17 cellular contexts compared by ENCODE assay signal in genomic region chr2:211534655-211535054, GRCh38.
DNase-seq lines count a peak whose midpoint lies in the region; ATAC-seq, FAIRE-seq and TF ChIP-seq lines count a peak whose summit lies in the region.
"Had no signal": no experiment of that assay in that cellular context is flagged by ENCODE, and none has a peak within 500 bp of the region (broad histone marks: within the 10 kb centered on the region; RNA-seq: fewer than 3 reads in every experiment).

No MANE protein-coding gene starts in this region.

- TF ChIP-seq CTCF in WERI-Rb-1 (IDR thresholded peaks at IDR 0.05; ENCODE audit: low read depth, low read length) = no peak
- TF ChIP-seq CTCF in mesothelial cell of epicardium (IDR thresholded peaks at IDR 0.05; ENCODE audit: unreplicated experiment) = no peak

- no peak overlapping the region for H3K4me3 Mint-ChIP-seq in mesothelial cell of epicardium
- no peak overlapping the region for H3K4me3 Mint-ChIP-seq in activated naive CD4-positive, alpha-beta T cell treated with anti-CD3 and anti-CD28 coated beads, Interleukin-2, amount 10 ng/mL, durations not matched to agents 7 days and 5 days
- H3K4me3 Mint-ChIP-seq in activated T-helper 1 cell treated with anti-CD3 and anti-CD28 coated beads, Interleukin-12 subunit alpha, Interleukin-12 subunit beta, Interleukin-2, Interleukin-4 antibody, amounts not matched to agents 30 ng/mL and 10 ng/mL and 1 ng/mL, durations not matched to agents 14 hours and 24 hours and 36 hours = no peak overlapping the region
- H3K4me3 Mint-ChIP-seq: memory B cell; stimulated activated memory B cell treated with anti-CD40 and anti-IgM and Interleukin-4, amounts not matched to agents 10 μg/mL and 1 μg/mL and 100 μg/mL, for 72 hours had no signal

- peaks cover 18% of the 10 kb centered on the region for H3K9me3 Mint-ChIP-seq in mesothelial cell of epicardium
- H3K9me3 Mint-ChIP-seq in activated naive CD4-positive, alpha-beta T cell treated with anti-CD3 and anti-CD28 coated beads, Interleukin-2, amount 10 ng/mL, durations not matched to agents 7 days and 5 days = no peaks in the 10 kb centered on the region
- no peaks in the 10 kb centered on the region for H3K9me3 Mint-ChIP-seq in activated T-helper 1 cell treated with anti-CD3 and anti-CD28 coated beads, Interleukin-12 subunit alpha, Interleukin-12 subunit beta, Interleukin-2, Interleukin-4 antibody, amounts not matched to agents 30 ng/mL and 10 ng/mL and 1 ng/mL, durations not matched to agents 14 hours and 24 hours and 36 hours

- FAIRE-seq in urothelium cell line (lab: Jason Lieb, UNC) = no peak
- FAIRE-seq: endometrium had no signal

- H3K36me3 ChIP-seq in WERI-Rb-1 = no peaks in the 10 kb centered on the region
- H3K36me3 ChIP-seq: upper lobe of left lung had no signal

- H3K27ac Mint-ChIP-seq in mesothelial cell of epicardium = peak overlapping the region; percentile 1
- H3K27ac Mint-ChIP-seq in activated naive CD4-positive, alpha-beta T cell treated with anti-CD3 and anti-CD28 coated beads, Interleukin-2, amount 10 ng/mL, durations not matched to agents 7 days and 5 days = no peak overlapping the region
- H3K27ac Mint-ChIP-seq in activated T-helper 1 cell treated with anti-CD3 and anti-CD28 coated beads, Interleukin-12 subunit alpha, Interleukin-12 subunit beta, Interleukin-2, Interleukin-4 antibody, amounts not matched to agents 30 ng/mL and 10 ng/mL and 1 ng/mL, durations not matched to agents 14 hours and 24 hours and 36 hours = no peak overlapping the region
- H3K27ac Mint-ChIP-seq: activated naive CD4-positive, alpha-beta T cell treated with anti-CD3 and anti-CD28 coated beads, Interleukin-2, amount 50 U/mL, for 72 hours; memory B cell; stimulated activated memory B cell treated with anti-CD40 and anti-IgM and Interleukin-4, amounts not matched to agents 10 μg/mL and 1 μg/mL and 100 μg/mL, for 72 hours had no signal

- peaks cover 12% of the 10 kb centered on the region for H3K4me1 Mint-ChIP-seq in mesothelial cell of epicardium
- no peaks in the 10 kb centered on the region for H3K4me1 Mint-ChIP-seq in activated naive CD4-positive, alpha-beta T cell treated with anti-CD3 and anti-CD28 coated beads, Interleukin-2, amount 10 ng/mL, durations not matched to agents 7 days and 5 days
- H3K4me1 Mint-ChIP-seq in activated T-helper 1 cell treated with anti-CD3 and anti-CD28 coated beads, Interleukin-12 subunit alpha, Interleukin-12 subunit beta, Interleukin-2, Interleukin-4 antibody, amounts not matched to agents 30 ng/mL and 10 ng/mL and 1 ng/mL, durations not matched to agents 14 hours and 24 hours and 36 hours (ENCODE audit: low read depth) = no peaks in the 10 kb centered on the region
- H3K4me1 Mint-ChIP-seq: memory B cell; stimulated activated memory B cell treated with anti-CD40 and anti-IgM and Interleukin-4, amounts not matched to agents 10 μg/mL and 1 μg/mL and 100 μg/mL, for 72 hours had no signal

- H3K27me3 Mint-ChIP-seq in mesothelial cell of epicardium (ENCODE audit: low read depth) = no peaks in the 10 kb centered on the region
- H3K27me3 Mint-ChIP-seq in activated naive CD4-positive, alpha-beta T cell treated with anti-CD3 and anti-CD28 coated beads, Interleukin-2, amount 10 ng/mL, durations not matched to agents 7 days and 5 days = no peaks in the 10 kb centered on the region
- no peaks in the 10 kb centered on the region for H3K27me3 Mint-ChIP-seq in activated T-helper 1 cell treated with anti-CD3 and anti-CD28 coated beads, Interleukin-12 subunit alpha, Interleukin-12 subunit beta, Interleukin-2, Interleukin-4 antibody, amounts not matched to agents 30 ng/mL and 10 ng/mL and 1 ng/mL, durations not matched to agents 14 hours and 24 hours and 36 hours (ENCODE audit: insufficient read depth)
- H3K27me3 Mint-ChIP-seq: memory B cell; stimulated activated memory B cell treated with anti-CD40 and anti-IgM and Interleukin-4, amounts not matched to agents 10 μg/mL and 1 μg/mL and 100 μg/mL, for 72 hours had no signal

- peaks cover 4% of the 10 kb centered on the region for H3K36me3 Mint-ChIP-seq in mesothelial cell of epicardium
- H3K36me3 Mint-ChIP-seq in activated naive CD4-positive, alpha-beta T cell treated with anti-CD3 and anti-CD28 coated beads, Interleukin-2, amount 10 ng/mL, durations not matched to agents 7 days and 5 days = no peaks in the 10 kb centered on the region
- no peaks in the 10 kb centered on the region for H3K36me3 Mint-ChIP-seq in activated T-helper 1 cell treated with anti-CD3 and anti-CD28 coated beads, Interleukin-12 subunit alpha, Interleukin-12 subunit beta, Interleukin-2, Interleukin-4 antibody, amounts not matched to agents 30 ng/mL and 10 ng/mL and 1 ng/mL, durations not matched to agents 14 hours and 24 hours and 36 hours (ENCODE audit: low read depth)
- H3K36me3 Mint-ChIP-seq: activated naive CD4-positive, alpha-beta T cell treated with anti-CD3 and anti-CD28 coated beads, Interleukin-2, amount 50 U/mL, for 72 hours; memory B cell; stimulated activated memory B cell treated with anti-CD40 and anti-IgM and Interleukin-4, amounts not matched to agents 10 μg/mL and 1 μg/mL and 100 μg/mL, for 72 hours had no signal

- no peaks in the 10 kb centered on the region for H3K9me3 ChIP-seq in WERI-Rb-1 (ENCODE audit: severe bottlenecking)

- H3K4me3 ChIP-seq in WERI-Rb-1 (ENCODE audit: low read depth, low read length) = no peak overlapping the region
- H3K4me3 ChIP-seq: upper lobe of left lung had no signal

- H3K27ac ChIP-seq in WERI-Rb-1 = no peak overlapping the region
- H3K27ac ChIP-seq: upper lobe of left lung had no signal

- intact Hi-C loops in activated T-helper 1 cell treated with anti-CD3 and anti-CD28 coated beads, Interleukin-12 subunit alpha, Interleukin-12 subunit beta, Interleukin-2, Interleukin-4 antibody, amounts not matched to agents 30 ng/mL and 10 ng/mL and 1 ng/mL, durations not matched to agents 14 hours and 24 hours and 36 hours (cut with micrococcal nuclease) = no loop called here

- H3K27me3 ChIP-seq in WERI-Rb-1 (ENCODE audit: insufficient read depth, low read depth, severe bottlenecking) = no peaks in the 10 kb centered on the region
- H3K27me3 ChIP-seq: upper lobe of left lung had no signal

- no peak for ATAC-seq in HG03095 (IDR thresholded peaks at IDR 0.05; ENCODE audit: unreplicated experiment)
- ATAC-seq: activated naive CD4-positive, alpha-beta T cell treated with anti-CD3 and anti-CD28 coated beads, Interleukin-2, amount 50 U/mL, for 72 hours; stimulated activated memory B cell treated with anti-CD40 and anti-IgM and Interleukin-4, amounts not matched to agents 10 μg/mL and 1 μg/mL and 100 μg/mL, for 72 hours had no signal

- CTCF ChIA-PET in activated naive CD4-positive, alpha-beta T cell treated with anti-CD3 and anti-CD28 coated beads, Interleukin-2, amount 10 ng/mL, durations not matched to agents 7 days and 5 days (lab: Charles Lee) = no interaction called here

- peak; percentile 1 for DNase-seq in DMS153 treated with DMSO at 0.1 percent for 48 hours (lab: John Stamatoyannopoulos, UW; ENCODE audit: unreplicated experiment)
- peak; percentile 64 for DNase-seq in NCI-H1694 (lab: John Stamatoyannopoulos, UW)
- DNase-seq in WERI-Rb-1 = peak; percentile 16
- DNase-seq in mesothelial cell of epicardium (ENCODE audit: low spot score in 2 of 2, unreplicated experiment in 2 of 2) = no peak
- no peak for DNase-seq in activated naive CD4-positive, alpha-beta T cell treated with anti-CD3 and anti-CD28 coated beads, Interleukin-2, amount 10 ng/mL, durations not matched to agents 7 days and 5 days
- DNase-seq in activated T-helper 1 cell treated with anti-CD3 and anti-CD28 coated beads, Interleukin-12 subunit alpha, Interleukin-12 subunit beta, Interleukin-2, Interleukin-4 antibody, amounts not matched to agents 30 ng/mL and 10 ng/mL and 1 ng/mL, durations not matched to agents 14 hours and 24 hours and 36 hours (ENCODE audit: low spot score) = no peak
- DNase-seq in urothelium cell line (ENCODE audit: low spot score) = no peak
- DNase-seq: activated CD4-positive, alpha-beta T cell treated with anti-CD3 and anti-CD28 coated beads for 1 hour; activated CD8-positive, alpha-beta memory T cell treated with anti-CD3 and anti-CD28 coated beads, Interleukin-2, amount 50 U/mL, for 4 hours; AML-193; RPMI8226; upper lobe of left lung had no signal

Comparison
In these comparisons a context has a peak if more than half of its experiments do, and no peak if none do; other contexts are left out.
1. DNase-seq: peak in DMS153 treated with DMSO at 0.1 percent for 48 hours (single experiment), NCI-H1694 (single experiment) and WERI-Rb-1 (single experiment); none in mesothelial cell of epicardium (0 of 2), activated naive CD4-positive, alpha-beta T cell treated with anti-CD3 and anti-CD28 coated beads, Interleukin-2, amount 10 ng/mL, durations not matched to agents 7 days and 5 days (single experiment), activated T-helper 1 cell treated with anti-CD3 and anti-CD28 coated beads, Interleukin-12 subunit alpha, Interleukin-12 subunit beta, Interleukin-2, Interleukin-4 antibody, amounts not matched to agents 30 ng/mL and 10 ng/mL and 1 ng/mL, durations not matched to agents 14 hours and 24 hours and 36 hours (single experiment) and urothelium cell line (single experiment).